10 cellular contexts compared by ENCODE assay signal in genomic region chr17:72588961-72589360, GRCh38.
DNase-seq lines count a peak whose midpoint lies in the region; ATAC-seq, FAIRE-seq and TF ChIP-seq lines count a peak whose summit lies in the region.
"Had no signal": no experiment of that assay in that cellular context is flagged by ENCODE, and none has a peak within 500 bp of the region (broad histone marks: within the 10 kb centered on the region; RNA-seq: fewer than 3 reads in every experiment).

No MANE protein-coding gene starts in this region.

- H3K4me1 ChIP-seq in duodenal mucosa (ENCODE audit: control insufficient read depth in 1 of 2, insufficient read depth in 2 of 2, low read length in 2 of 2) = peaks cover 29 to 31% of the 10 kb centered on the region in 2 donors
- H3K4me1 ChIP-seq in skeletal muscle satellite cell (ENCODE audit: control insufficient read depth, insufficient read depth, low read length) = peaks cover 34% of the 10 kb centered on the region
- H3K4me1 ChIP-seq in gastroesophageal sphincter = peaks cover 0 to 22% (median 4%) of the 10 kb centered on the region in 3 donors

- H3K27me3 ChIP-seq in duodenal mucosa (ENCODE audit: control insufficient read depth in 1 of 2, insufficient read depth in 2 of 2, low read length in 2 of 2) = peaks cover 0 to 4% of the 10 kb centered on the region in 2 donors
- H3K27me3 ChIP-seq in skeletal muscle satellite cell (ENCODE audit: control insufficient read depth, insufficient read depth, low read length) = no peaks in the 10 kb centered on the region
- peaks cover 78% of the 10 kb centered on the region for H3K27me3 ChIP-seq in gastroesophageal sphincter

- TF ChIP-seq POLR2A in gastroesophageal sphincter (IDR thresholded peaks at IDR 0.05) = no peak
- TF ChIP-seq POLR2A in GM12892 (IDR thresholded peaks at IDR 0.05; ENCODE audit: low read depth, low read length) = no peak

- peak overlapping the region; percentile 53 for H3K4me2 ChIP-seq in skeletal muscle satellite cell (ENCODE audit: low read length)

- H3K9me3 ChIP-seq in duodenal mucosa (ENCODE audit: control insufficient read depth in 1 of 2, low read length in 2 of 2) (no peaks in the 10 kb centered on the region), skeletal muscle satellite cell (replicated peaks; ENCODE audit: low read length) (no peaks in the 10 kb centered on the region), gastroesophageal sphincter (no peaks in the 10 kb centered on the region)

- ATAC-seq in GM21423 (IDR thresholded peaks at IDR 0.05; ENCODE audit: unreplicated experiment) (no peak), gastroesophageal sphincter (no peak)

- no peak for TF ChIP-seq CTCF in gastroesophageal sphincter (IDR thresholded peaks at IDR 0.05)

- H3K9ac ChIP-seq in duodenal mucosa (ENCODE audit: low read depth in 1 of 2, low read length in 2 of 2) (peak overlapping the region; percentile 48 to 57), skeletal muscle satellite cell (ENCODE audit: low read depth, low read length) (no peak overlapping the region)

- no peak for TF ChIP-seq EP300 in gastroesophageal sphincter (IDR thresholded peaks at IDR 0.05)

- WGBS in gastroesophageal sphincter (ENCODE audit: low coverage in 1 of 2), 2 donors = 41 to 47% methylated on average over 2 to 3 of the region's 11 CpGs

- H3K4me3 ChIP-seq in duodenal mucosa (ENCODE audit: low read depth in 1 of 2, low read length in 2 of 2) = peak overlapping the region; percentile 49 to 60
- no peak overlapping the region for H3K4me3 ChIP-seq in skeletal muscle satellite cell (ENCODE audit: low read length)
- H3K4me3 ChIP-seq in gastroesophageal sphincter = no peak overlapping the region

- DNase-seq in HK-2 (ENCODE audit: unreplicated experiment) = peak; percentile 71
- peak; percentile 52 for DNase-seq in NCI-H748 treated with DMSO at 0.1 percent for 48 hours (lab: John Stamatoyannopoulos, UW)
- DNase-seq in NCI-H226 = no peak
- no peak for DNase-seq in GM12892 (ENCODE audit: insufficient read length)
- DNase-seq: foreskin melanocyte had no signal

- H3K27ac ChIP-seq in duodenal mucosa (ENCODE audit: low read depth, low read length) (peak overlapping the region; percentile 49), gastroesophageal sphincter (no peak overlapping the region)

- H3K36me3 ChIP-seq in duodenal mucosa (ENCODE audit: control insufficient read depth in 1 of 2, insufficient read depth in 2 of 2, low read length in 2 of 2) = no peaks in the 10 kb centered on the region
- no peaks in the 10 kb centered on the region for H3K36me3 ChIP-seq in skeletal muscle satellite cell (ENCODE audit: insufficient read depth, low read length)
- no peaks in the 10 kb centered on the region for H3K36me3 ChIP-seq in gastroesophageal sphincter

- no peak for FAIRE-seq in GM12892 (lab: Jason Lieb, UNC)
- FAIRE-seq: TTC549 had no signal

Comparison
In these comparisons a context has a peak if more than half of its experiments do, and no peak if none do; other contexts are left out.
1. DNase-seq: peak in HK-2 (single experiment) and NCI-H748 treated with DMSO at 0.1 percent for 48 hours (single experiment); none in NCI-H226 (single experiment) and GM12892 (single experiment).
2. H3K4me3 ChIP-seq: peak in duodenal mucosa (2 of 2); none in skeletal muscle satellite cell (single experiment) and gastroesophageal sphincter (0 of 2).